Comparison of ENCODE assay signal across 11 cellular contexts in genomic region chr9:129838707-129839259, GRCh38. TPM values are rescaled to one million over a fixed set of nuclear protein-coding genes. Genes with fewer than 3 reads are reported as not detected.
DNase-seq lines count a peak whose midpoint lies in the region; ATAC-seq, FAIRE-seq and TF ChIP-seq lines count a peak whose summit lies in the region.
"Had no signal": no experiment of that assay in that cellular context is flagged by ENCODE, and none has a peak within 500 bp of the region (broad histone marks: within the 10 kb centered on the region; RNA-seq: fewer than 3 reads in every experiment).

No MANE protein-coding gene starts in this region.

- H3K4me2 ChIP-seq in H1 (ENCODE audit: insufficient read depth in 1 of 2, low read depth in 2 of 2, low read length in 2 of 2) = peak overlapping the region in 1 of 2 experiments; percentile 87; a peak in 2 of 4 replicates
- H3K4me2 ChIP-seq: KMS-11 had no signal

- peak overlapping the region; percentile 83; the same call in 1 of the 2 replicates for H2BK15ac ChIP-seq in H1 (ENCODE audit: low read length)

- H3K9me3 ChIP-seq in T-helper 17 cell (ENCODE audit: control insufficient read depth, low read length, poor library complexity, severe bottlenecking) (no peaks in the 10 kb centered on the region), H1 (ENCODE audit: insufficient read depth in 2 of 2, low read depth in 1 of 2, low read length in 1 of 2) (no peaks in the 10 kb centered on the region)
- H3K9me3 ChIP-seq: Caco-2, prostate gland had no signal

- intact Hi-C loops in dorsolateral prefrontal cortex (cut with DNase I) = loop anchor here in 1 of 2 donors (5.0 kb wide), 1 partner anchor 44 kb away; no protein-coding TSS in a partner anchor

- peaks cover 0 to 3% of the 10 kb centered on the region in 2 experiments for H4K20me1 ChIP-seq in H1 (replicated peaks in 1 of 2; ENCODE audit: control insufficient read depth in 1 of 2, insufficient read depth in 2 of 2, low read length in 2 of 2)

- H3K79me2 ChIP-seq in H1 (ENCODE audit: control insufficient read depth in 1 of 2, insufficient read depth in 2 of 2, low read length in 2 of 2) = peaks cover 3 to 11% of the 10 kb centered on the region in 2 experiments; a peak in 3 of 4 replicates

- DNase-seq in activated naive CD4-positive, alpha-beta T cell treated with Interleukin-2 at 50 U/mL for 16 hours = peak; percentile 16
- no peak for DNase-seq in activated naive CD4-positive, alpha-beta T cell (lab: John Stamatoyannopoulos, UW)
- no peak for DNase-seq in T-helper 17 cell
- no peak for DNase-seq in H1 (ENCODE audit: low read depth in 1 of 2, low spot score in 2 of 2)
- peak in 1 of 2 donors; percentile 65 for DNase-seq in stimulated activated naive CD8-positive, alpha-beta T cell treated with anti-CD3 and anti-CD28 coated beads, Interleukin-15, amount 100 ng/mL, for 72 hours
- DNase-seq in effector CD4-positive, alpha-beta T cell = no peak
- no peak for DNase-seq in dorsolateral prefrontal cortex
- DNase-seq: Caco-2 had no signal

- H3K36me3 Mint-ChIP-seq in T-helper 17 cell (ENCODE audit: low read depth) = peaks cover 2% of the 10 kb centered on the region

- no peak overlapping the region for H2BK5ac ChIP-seq in H1 (ENCODE audit: low read depth, low read length)

- H2BK12ac ChIP-seq in H1 (ENCODE audit: low read depth, low read length) = no peak overlapping the region

- peaks cover 49% of the 10 kb centered on the region for H3K4me1 Mint-ChIP-seq in T-helper 17 cell
- peaks cover 68% of the 10 kb centered on the region for H3K4me1 Mint-ChIP-seq in stimulated activated naive CD8-positive, alpha-beta T cell treated with anti-CD3 and anti-CD28 coated beads, Interleukin-15, amount 100 ng/mL, for 72 hours

- no peak overlapping the region for H3K9ac ChIP-seq in H1 (replicated peaks in 1 of 4; ENCODE audit: extremely low read depth in 1 of 4, low read depth in 3 of 4, low read length in 3 of 4)
- H3K9ac ChIP-seq: KMS-11 had no signal

- TF ChIP-seq CTCF in H1 (IDR thresholded peaks at IDR 0.05; ENCODE audit: control extremely low read depth in 1 of 3, insufficient read depth in 1 of 3, low read depth in 1 of 3, low read length in 3 of 3) = no peak
- no peak for TF ChIP-seq CTCF in dorsolateral prefrontal cortex (IDR thresholded peaks at IDR 0.05 in 54 of 56, conservative IDR thresholded peaks at IDR 0.05 in 2 of 56; ENCODE audit: low read depth in 1 of 56, partially characterized antibody in 56 of 56)

- peaks cover 6% of the 10 kb centered on the region for H3K79me1 ChIP-seq in H1 (ENCODE audit: low read depth, low read length)

- H3K23me2 ChIP-seq in H1 (ENCODE audit: low read depth, low read length) = peaks cover 6% of the 10 kb centered on the region

- no peak for TF ChIP-seq POLR2A in H1 (IDR thresholded peaks at IDR 0.05; ENCODE audit: control extremely low read depth in 1 of 2, low read depth in 2 of 2, low read length in 2 of 2)

- H4K5ac ChIP-seq in H1 (ENCODE audit: insufficient read length, low read depth, low read length) = no peak overlapping the region

- POLR2A ChIA-PET in H1 (lab: Charles Lee; ENCODE audit: partially characterized antibody) = interaction anchor here (0.6 to 1.2 kb wide), 2 partner anchors 15 to 108 kb away, joined by 3 to 4 read pairs; no protein-coding TSS in a partner anchor

- CTCF ChIA-PET in H1 (lab: Charles Lee; ENCODE audit: partially characterized antibody) = interaction anchor here (1.0 to 1.4 kb wide), 2 partner anchors 25 to 46 kb away, joined by 3 to 4 read pairs; no protein-coding TSS in a partner anchor

- H3K4me1 ChIP-seq in H1 (replicated peaks in 1 of 4; ENCODE audit: control insufficient read depth in 3 of 4, insufficient read depth in 4 of 4, low read length in 3 of 4) = peaks cover 5 to 18% (median 10%) of the 10 kb centered on the region in 4 experiments; a peak in 6 of 7 replicates
- H3K4me1 ChIP-seq: prostate gland had no signal

- ATAC-seq in T-helper 17 cell = no peak
- ATAC-seq in stimulated activated naive CD8-positive, alpha-beta T cell treated with anti-CD3 and anti-CD28 coated beads, Interleukin-15, amount 100 ng/mL, for 72 hours = peak; percentile 72
- no peak for ATAC-seq in HG03354 (IDR thresholded peaks at IDR 0.05; ENCODE audit: poor library complexity, severe bottlenecking, unreplicated experiment)

- H3K36me3 ChIP-seq in H1 (ENCODE audit: control insufficient read depth in 2 of 4, insufficient read depth in 4 of 4, low read length in 3 of 4) = no peaks in the 10 kb centered on the region
- H3K36me3 ChIP-seq: prostate gland had no signal

- H2AK5ac ChIP-seq in H1 (ENCODE audit: low read depth, low read length) = no peak overlapping the region

- no peaks in the 10 kb centered on the region for H3K27me3 Mint-ChIP-seq in T-helper 17 cell
- H3K27me3 Mint-ChIP-seq in stimulated activated naive CD8-positive, alpha-beta T cell treated with anti-CD3 and anti-CD28 coated beads, Interleukin-15, amount 100 ng/mL, for 72 hours = no peaks in the 10 kb centered on the region

- no peak overlapping the region for H2BK20ac ChIP-seq in H1 (ENCODE audit: low read length)

- H3K18ac ChIP-seq in H1 (ENCODE audit: extremely low read depth, low read length) = no peak overlapping the region

- H3K23ac ChIP-seq in H1 (ENCODE audit: insufficient read length) = no peak overlapping the region

- 85% methylated on average over 11 of the region's 12 CpGs; no CpG with 5 or more reads in 1 of the 2 experiments for whole genome bisulfite sequencing in H1 (ENCODE audit: extremely low coverage in 1 of 2, insufficient coverage in 1 of 2, insufficient read length in 1 of 2, insufficient replicate concordance in 2 of 2, low coverage in 1 of 2, low lambda C conversion rate in 2 of 2, missing lambda C conversion rate in 1 of 2), 2 experiments

- no peak for TF ChIP-seq RAD21 in H1 (IDR thresholded peaks at IDR 0.05 in 1 of 2, conservative IDR thresholded peaks at IDR 0.05 in 1 of 2; ENCODE audit: low read depth in 2 of 2, low read length in 2 of 2)

- no peak overlapping the region for H2BK120ac ChIP-seq in H1 (replicated peaks; ENCODE audit: low read depth, low read length)

- no peaks in the 10 kb centered on the region for H3K9me3 Mint-ChIP-seq in stimulated activated naive CD8-positive, alpha-beta T cell treated with anti-CD3 and anti-CD28 coated beads, Interleukin-15, amount 100 ng/mL, for 72 hours

- no peak for TF ChIP-seq EP300 in H1 (IDR thresholded peaks at IDR 0.05; ENCODE audit: borderline replicate concordance in 1 of 2, low read depth in 2 of 2, low read length in 2 of 2)

- peak overlapping the region; percentile 7; the same call in 1 of the 2 replicates for H4K8ac ChIP-seq in H1 (ENCODE audit: extremely low read depth, insufficient read depth, low read length)

- no peak overlapping the region for H3K4me3 ChIP-seq in H1 (ENCODE audit: extremely low read depth in 1 of 4, insufficient read depth in 2 of 4, low read depth in 3 of 4, low read length in 4 of 4)
- no peak overlapping the region for H3K4me3 ChIP-seq in dorsolateral prefrontal cortex
- H3K4me3 ChIP-seq: prostate gland had no signal

- H3K4ac ChIP-seq in H1 (replicated peaks; ENCODE audit: insufficient read length, low read depth, low read length) = no peak overlapping the region

- no peak overlapping the region for H3K56ac ChIP-seq in H1 (replicated peaks; ENCODE audit: insufficient read length, low read depth, low read length)

- H4K91ac ChIP-seq in H1 (replicated peaks; ENCODE audit: insufficient read length, low read length) = no peak overlapping the region

- peak overlapping the region; percentile 96 for H3K27ac Mint-ChIP-seq in T-helper 17 cell
- peak overlapping the region; percentile 75 to 91 for H3K27ac Mint-ChIP-seq in stimulated activated naive CD8-positive, alpha-beta T cell treated with anti-CD3 and anti-CD28 coated beads, Interleukin-15, amount 100 ng/mL, for 72 hours

- H3K27ac ChIP-seq in H1 (ENCODE audit: low read depth, low read length) (no peak overlapping the region), dorsolateral prefrontal cortex (no peak overlapping the region)
- H3K27ac ChIP-seq: KMS-11, prostate gland had no signal

- H3K27me3 ChIP-seq in H1 (replicated peaks in 1 of 4; ENCODE audit: control insufficient read depth in 3 of 4, extremely low read depth in 1 of 4, insufficient read depth in 3 of 4, low read length in 3 of 4) (no peaks in the 10 kb centered on the region), dorsolateral prefrontal cortex (no peaks in the 10 kb centered on the region)

- FAIRE-seq in H1 (lab: Jason Lieb, UNC) = no peak

- no peak overlapping the region for H3K14ac ChIP-seq in H1 (ENCODE audit: insufficient read length)

- H2AFZ ChIP-seq in H1 (ENCODE audit: low read length) = no peak overlapping the region

- peak overlapping the region; percentile 85 for H3K4me3 Mint-ChIP-seq in T-helper 17 cell
- H3K4me3 Mint-ChIP-seq in stimulated activated naive CD8-positive, alpha-beta T cell treated with anti-CD3 and anti-CD28 coated beads, Interleukin-15, amount 100 ng/mL, for 72 hours = peak overlapping the region; percentile 74 to 82

RNA-seq across cellular contexts. Expression of gene USP20, which starts 3.5 kb away (rescaled TPM):
- 10 to 100 TPM; 80.7 to 90.0 TPM for total RNA-seq in T-helper 17 cell
- total RNA-seq in H1 (2021; fragmentation: NEBNext Ultra II Directional; extraction: Animal tissue kit (Norgen Biotek cat#: 25700)) = 13.4 and 17.9 TPM in 2 replicates
- 23.0 and 35.0 TPM in 2 replicates for polyA plus RNA-seq in H1 (2011; rRNA removed)
- 19.8 TPM for polyA plus RNA-seq in H1 (2011; cell fraction: cytosol; rRNA removed)
- 91.3 TPM for polyA plus RNA-seq in H1 (2011; cell fraction: nucleus; rRNA removed)
- polyA plus RNA-seq in H1 (2012, experiment 1 of 2) = 14.6 to 23.3 TPM (median 18.9 TPM) in 4 replicates
- polyA plus RNA-seq in H1 (2012, experiment 2 of 2) = 11.5 TPM
- polyA plus RNA-seq in H1 (2013, experiment 1 of 2) = 7.0 TPM
- 5.9 TPM for polyA plus RNA-seq in H1 (2013, experiment 2 of 2)
- polyA minus RNA-seq in H1 (2011; rRNA and poly(A)+ RNA removed) = 12.4 and 12.7 TPM in 2 replicates
- polyA minus RNA-seq in H1 (2011; cell fraction: cytosol; rRNA and poly(A)+ RNA removed) = 15.6 TPM
- 11.1 TPM for polyA minus RNA-seq in H1 (2011; cell fraction: nucleus; rRNA and poly(A)+ RNA removed)
- 10 to 100 TPM; 44.3 to 74.1 (median 56.9) TPM for total RNA-seq in dorsolateral prefrontal cortex

RNA-seq across cellular contexts. Expression of gene C9orf78, which starts 3.7 kb away (rescaled TPM):
- total RNA-seq in T-helper 17 cell = 100 to 1,000 TPM in 1 of 2 donors, 10 to 100 TPM in 1; 96.2 to 111 TPM
- 40.6 and 47.7 TPM in 2 replicates for total RNA-seq in H1 (2021; fragmentation: NEBNext Ultra II Directional; extraction: Animal tissue kit (Norgen Biotek cat#: 25700))
- 16.7 and 17.4 TPM in 2 replicates for polyA plus RNA-seq in H1 (2011; rRNA removed)
- 41.3 TPM for polyA plus RNA-seq in H1 (2011; cell fraction: cytosol; rRNA removed)
- 7.4 TPM for polyA plus RNA-seq in H1 (2011; cell fraction: nucleus; rRNA removed)
- polyA plus RNA-seq in H1 (2012, experiment 1 of 2) = 50.4 to 64.0 TPM (median 54.5 TPM) in 4 replicates
- polyA plus RNA-seq in H1 (2012, experiment 2 of 2) = 10.5 TPM
- polyA plus RNA-seq in H1 (2013, experiment 1 of 2) = 32.3 TPM
- polyA plus RNA-seq in H1 (2013, experiment 2 of 2) = 35.3 TPM
- 5.0 and 8.7 TPM in 2 replicates for polyA minus RNA-seq in H1 (2011; rRNA and poly(A)+ RNA removed)
- polyA minus RNA-seq in H1 (2011; cell fraction: cytosol; rRNA and poly(A)+ RNA removed) = 17.6 TPM
- polyA minus RNA-seq in H1 (2011; cell fraction: nucleus; rRNA and poly(A)+ RNA removed) = 6.8 TPM
- 10 to 100 TPM; 33.2 to 64.4 (median 43.1) TPM for total RNA-seq in dorsolateral prefrontal cortex

RNA-seq across cellular contexts. Expression of gene TOR1A, which starts 14.8 kb away (rescaled TPM):
- total RNA-seq in T-helper 17 cell = 10 to 100 TPM; 16.7 to 17.2 TPM
- 32.7 and 37.6 TPM in 2 replicates for total RNA-seq in H1 (2021; fragmentation: NEBNext Ultra II Directional; extraction: Animal tissue kit (Norgen Biotek cat#: 25700))
- polyA plus RNA-seq in H1 (2011; rRNA removed) = 46.6 and 46.7 TPM in 2 replicates
- 52.9 TPM for polyA plus RNA-seq in H1 (2011; cell fraction: cytosol; rRNA removed)
- polyA plus RNA-seq in H1 (2011; cell fraction: nucleus; rRNA removed) = 30.3 TPM
- 36.1 to 37.5 TPM (median 36.5 TPM) in 4 replicates for polyA plus RNA-seq in H1 (2012, experiment 1 of 2)
- polyA plus RNA-seq in H1 (2012, experiment 2 of 2) = 39.5 TPM
- polyA plus RNA-seq in H1 (2013, experiment 1 of 2) = 52.1 TPM
- 59.4 TPM for polyA plus RNA-seq in H1 (2013, experiment 2 of 2)
- 44.0 and 50.0 TPM in 2 replicates for polyA minus RNA-seq in H1 (2011; rRNA and poly(A)+ RNA removed)
- polyA minus RNA-seq in H1 (2011; cell fraction: cytosol; rRNA and poly(A)+ RNA removed) = 25.8 TPM
- polyA minus RNA-seq in H1 (2011; cell fraction: nucleus; rRNA and poly(A)+ RNA removed) = 24.8 TPM
- 10 to 100 TPM; 20.2 to 42.3 (median 31.4) TPM for total RNA-seq in dorsolateral prefrontal cortex

RNA-seq across cellular contexts. Expression of gene TOR1B, which starts 35.8 kb away (rescaled TPM):
- total RNA-seq in T-helper 17 cell (10 to 100 TPM; 13.2 to 18.7 TPM), dorsolateral prefrontal cortex (10 to 100 TPM; 14.5 to 27.9 (median 20.1) TPM)
- total RNA-seq in H1 (2021; fragmentation: NEBNext Ultra II Directional; extraction: Animal tissue kit (Norgen Biotek cat#: 25700)) = 17.4 and 19.2 TPM in 2 replicates
- 11.4 and 13.4 TPM in 2 replicates for polyA plus RNA-seq in H1 (2011; rRNA removed)
- 15.3 TPM for polyA plus RNA-seq in H1 (2011; cell fraction: cytosol; rRNA removed)
- polyA plus RNA-seq in H1 (2011; cell fraction: nucleus; rRNA removed) = 14.0 TPM
- 12.5 to 14.1 TPM (median 13.7 TPM) in 4 replicates for polyA plus RNA-seq in H1 (2012, experiment 1 of 2)
- polyA plus RNA-seq in H1 (2012, experiment 2 of 2) = 8.6 TPM
- polyA plus RNA-seq in H1 (2013, experiment 1 of 2) = 18.0 TPM
- polyA plus RNA-seq in H1 (2013, experiment 2 of 2) = 20.0 TPM
- polyA minus RNA-seq in H1 (2011; rRNA and poly(A)+ RNA removed) = 11.8 and 18.7 TPM in 2 replicates
- 8.9 TPM for polyA minus RNA-seq in H1 (2011; cell fraction: cytosol; rRNA and poly(A)+ RNA removed)
- 12.2 TPM for polyA minus RNA-seq in H1 (2011; cell fraction: nucleus; rRNA and poly(A)+ RNA removed)
